ENCODE assay signal across 14 cellular contexts in genomic region chr6:113018351-113019151, GRCh38.
DNase-seq lines count a peak whose midpoint lies in the region; ATAC-seq and TF ChIP-seq lines count a peak whose summit lies in the region.
"Had no signal": no experiment of that assay in that cellular context is flagged by ENCODE, and none has a peak within 500 bp of the region (broad histone marks: within the 10 kb centered on the region; RNA-seq: fewer than 3 reads in every experiment).

No MANE protein-coding gene starts in this region.

- peaks cover 3% of the 10 kb centered on the region for H3K4me1 ChIP-seq in RWPE2 (ENCODE audit: insufficient read depth, poor library complexity, severe bottlenecking)
- H3K4me1 ChIP-seq in neuron (ENCODE audit: insufficient read depth, low read length) = peaks cover 2% of the 10 kb centered on the region
- H3K4me1 ChIP-seq in BE2C = peaks cover 9% of the 10 kb centered on the region; the same call in 1 of the 2 replicates
- H3K4me1 ChIP-seq: A549 had no signal

- TF ChIP-seq CTCF in RWPE2 (IDR thresholded peaks at IDR 0.05; ENCODE audit: poor library complexity, severe bottlenecking) (no peak), BE2C (IDR thresholded peaks at IDR 0.05; ENCODE audit: low read depth, low read length) (no peak)

- H3K36me3 ChIP-seq in RWPE2 (ENCODE audit: low read depth) = no peaks in the 10 kb centered on the region
- H3K36me3 ChIP-seq in neuron (ENCODE audit: insufficient read depth, low read length) = no peaks in the 10 kb centered on the region
- H3K36me3 ChIP-seq in BE2C = no peaks in the 10 kb centered on the region
- H3K36me3 ChIP-seq: neutrophil, upper lobe of left lung had no signal

- H3K9me3 ChIP-seq in RWPE2 (ENCODE audit: severe bottlenecking) = no peaks in the 10 kb centered on the region
- no peaks in the 10 kb centered on the region for H3K9me3 ChIP-seq in neuron (ENCODE audit: low read length)
- no peaks in the 10 kb centered on the region for H3K9me3 ChIP-seq in BE2C
- H3K9me3 ChIP-seq: A549, neutrophil, upper lobe of left lung had no signal

- ATAC-seq in RWPE2 (ENCODE audit: low read depth) (peak; percentile 64), HG03045 (IDR thresholded peaks at IDR 0.05; ENCODE audit: unreplicated experiment) (no peak)
- ATAC-seq: A549 had no signal

- H3K27ac ChIP-seq in RWPE2 (ENCODE audit: poor library complexity, severe bottlenecking) = peak overlapping the region; percentile 50
- H3K27ac ChIP-seq: A549, neutrophil had no signal

- peak overlapping the region; percentile 48 for H2AFZ ChIP-seq in neuron (ENCODE audit: low read depth, low read length)

- H3K4me3 ChIP-seq in RWPE2 (ENCODE audit: severe bottlenecking) (no peak overlapping the region), neuron (ENCODE audit: low read length) (no peak overlapping the region), BE2C (ENCODE audit: low read depth, low read length) (no peak overlapping the region)
- H3K4me3 ChIP-seq: A549, upper lobe of left lung had no signal

- no peaks in the 10 kb centered on the region for H3K27me3 ChIP-seq in RWPE2 (ENCODE audit: insufficient read depth, poor library complexity, severe bottlenecking)
- no peaks in the 10 kb centered on the region for H3K27me3 ChIP-seq in neuron (ENCODE audit: insufficient read depth, low read length)
- H3K27me3 ChIP-seq in BE2C = no peaks in the 10 kb centered on the region
- H3K27me3 ChIP-seq: neutrophil, upper lobe of left lung had no signal

- peak; percentile 69 for DNase-seq in A172 (ENCODE audit: low spot score)
- no peak for DNase-seq in RWPE2 (ENCODE audit: low spot score)
- DNase-seq in fibroblast of peridontal ligament (ENCODE audit: extremely low read depth) = peak; percentile 99
- no peak for DNase-seq in NCI-H1417 (lab: John Stamatoyannopoulos, UW)
- DNase-seq in BE2C = no peak
- no peak for DNase-seq in NCI-H2227 treated with DMSO at 0.1 percent for 48 hours (lab: John Stamatoyannopoulos, UW)
- DNase-seq: activated CD4-positive, alpha-beta T cell treated with anti-CD3 and anti-CD28 coated beads, Interleukin-2, amount 10 ng/mL, durations not matched to agents 24 days and 14 days; cortex of kidney; NCI-H510A treated with DMSO at 0.1 percent for 48 hours; upper lobe of left lung had no signal

Comparison
In these comparisons a context has a peak if more than half of its experiments do, and no peak if none do; other contexts are left out.
1. DNase-seq: peak in A172 (single experiment) and fibroblast of peridontal ligament (single experiment); none in RWPE2 (single experiment), NCI-H1417 (0 of 3), BE2C (single experiment) and NCI-H2227 treated with DMSO at 0.1 percent for 48 hours (single experiment).